In genomic region chr7:124764847-124765400, GRCh38 we compare ENCODE assay signal across 8 cellular contexts. TPM values are rescaled to one million over a fixed set of nuclear protein-coding genes. Genes with fewer than 3 reads are reported as not detected.
DNase-seq lines count a peak whose midpoint lies in the region; ATAC-seq and TF ChIP-seq lines count a peak whose summit lies in the region.

No MANE protein-coding gene starts in this region.

- H3K9me3 ChIP-seq in SK-N-SH (no peaks in the 10 kb centered on the region), duodenal mucosa (ENCODE audit: control insufficient read depth in 1 of 2, low read length in 2 of 2) (no peaks in the 10 kb centered on the region), thymus (ENCODE audit: control insufficient read depth) (peaks cover 1% of the 10 kb centered on the region)

- no peaks in the 10 kb centered on the region for H3K79me2 ChIP-seq in SK-N-SH (ENCODE audit: insufficient read depth)
- H3K79me2 ChIP-seq in mesendoderm (ENCODE audit: control insufficient read depth, insufficient read depth, low read length), result peaks cover 23% of the 10 kb centered on the region

- DNase-seq in SK-N-SH (peak; percentile 74), mesendoderm (peak; percentile 45), DMS153 treated with DMSO at 0.1 percent for 48 hours (lab: John Stamatoyannopoulos, UW; ENCODE audit: unreplicated experiment) (no peak), NCI-H226 (no peak)

- H2AFZ ChIP-seq in SK-N-SH (ENCODE audit: low read depth), result peak overlapping the region; percentile 95

- TF ChIP-seq CTCF in SK-N-SH (IDR thresholded peaks at IDR 0.05), result no peak

- H3K56ac ChIP-seq in mesendoderm (ENCODE audit: low read length), result peak overlapping the region; percentile 94

- H3K79me1 ChIP-seq in mesendoderm (ENCODE audit: low read length), result peaks cover 9% of the 10 kb centered on the region

- 4% methylated on average over 25 of the region's 26 CpGs for WGBS in SK-N-SH (ENCODE audit: low lambda C conversion rate)
- WGBS in mesendoderm (ENCODE audit: extremely low coverage, insufficient coverage, low lambda C conversion rate), result no CpG with 5 or more reads among the region's 26 CpGs
- 1% methylated on average over 26 of the region's 26 CpGs for WGBS in thymus

- H2BK120ac ChIP-seq in mesendoderm (ENCODE audit: low read depth, low read length), result no peak overlapping the region

- H3K27ac ChIP-seq in SK-N-SH (ENCODE audit: low read depth in 2 of 2, low read length in 1 of 2) (no peak overlapping the region), duodenal mucosa (ENCODE audit: low read depth, low read length) (no peak overlapping the region), mesendoderm (ENCODE audit: low read depth, low read length) (peak overlapping the region; percentile 97), thymus (ENCODE audit: low read depth) (no peak overlapping the region)

- no peak for TF ChIP-seq RAD21 in SK-N-SH (IDR thresholded peaks at IDR 0.05; ENCODE audit: low read length)

- ATAC-seq in GM18511 (IDR thresholded peaks at IDR 0.05; ENCODE audit: unreplicated experiment) (peak; percentile 43), HG02763 (IDR thresholded peaks at IDR 0.05; ENCODE audit: unreplicated experiment) (peak; percentile 33)

- no peak overlapping the region for H2AK5ac ChIP-seq in mesendoderm (ENCODE audit: low read length)

- H3K4me3 ChIP-seq in SK-N-SH (ENCODE audit: low read depth in 2 of 2, low read length in 1 of 2), result peak overlapping the region; percentile 69 to 75
- H3K4me3 ChIP-seq in duodenal mucosa (ENCODE audit: low read depth in 1 of 2, low read length in 2 of 2), result peak overlapping the region; percentile 75 to 78
- H3K4me3 ChIP-seq in mesendoderm (ENCODE audit: low read length), result peak overlapping the region; percentile 85
- H3K4me3 ChIP-seq in thymus (ENCODE audit: low read length), result peak overlapping the region; percentile 40

- POLR2A ChIA-PET in SK-N-SH (lab: Yijun Ruan, JAX), result no interaction called here

- no peak overlapping the region for H3K4ac ChIP-seq in mesendoderm (ENCODE audit: low read depth, low read length)

- no peak overlapping the region for H4K8ac ChIP-seq in mesendoderm (ENCODE audit: low read depth, low read length)

- CTCF ChIA-PET in SK-N-SH (lab: Yijun Ruan, JAX), result interaction anchor here (0.8 to 5.7 kb wide), 15 partner anchors 10 to 1271 kb away, joined by 3 to 47 read pairs (median 4); no protein-coding TSS in a partner anchor

- peak overlapping the region; percentile 46 for H3K18ac ChIP-seq in mesendoderm (ENCODE audit: low read length)

- H4K5ac ChIP-seq in mesendoderm (ENCODE audit: low read length), result no peak overlapping the region

- no peak overlapping the region for H2BK15ac ChIP-seq in mesendoderm (replicated peaks; ENCODE audit: low read depth)

- TF ChIP-seq EP300 in SK-N-SH (IDR thresholded peaks at IDR 0.05; ENCODE audit: borderline replicate concordance in 1 of 2, low read depth in 1 of 2, low read length in 1 of 2), result no peak

- H3K36me3 ChIP-seq in SK-N-SH (replicated peaks in 1 of 2; ENCODE audit: control insufficient read depth in 1 of 2, insufficient read depth in 2 of 2, low read length in 1 of 2), result no peaks in the 10 kb centered on the region
- no peaks in the 10 kb centered on the region for H3K36me3 ChIP-seq in duodenal mucosa (ENCODE audit: control insufficient read depth in 1 of 2, insufficient read depth in 2 of 2, low read length in 2 of 2)
- no peaks in the 10 kb centered on the region for H3K36me3 ChIP-seq in mesendoderm (ENCODE audit: control insufficient read depth, insufficient read depth, low read length)
- no peaks in the 10 kb centered on the region for H3K36me3 ChIP-seq in thymus (ENCODE audit: control insufficient read depth, insufficient read depth)

- H3K23ac ChIP-seq in mesendoderm (ENCODE audit: low read length), result peak overlapping the region; percentile 7

- H3F3A ChIP-seq in SK-N-SH (replicated peaks; ENCODE audit: insufficient read depth), result no peaks in the 10 kb centered on the region

- peak overlapping the region; percentile 82 for H2BK5ac ChIP-seq in mesendoderm (ENCODE audit: low read length)

- H3K4me2 ChIP-seq in SK-N-SH (peak overlapping the region; percentile 86), mesendoderm (ENCODE audit: low read length) (peak overlapping the region; percentile 76)

- H3K9me2 ChIP-seq in SK-N-SH, result no peaks in the 10 kb centered on the region

- H3K4me1 ChIP-seq in SK-N-SH (ENCODE audit: control insufficient read depth in 1 of 2, insufficient read depth in 2 of 2, low read depth in 1 of 2, low read length in 1 of 2), result peaks cover 0 to 14% of the 10 kb centered on the region in 2 experiments; a peak in 1 of 4 replicates
- H3K4me1 ChIP-seq in duodenal mucosa (ENCODE audit: control insufficient read depth in 1 of 2, insufficient read depth in 2 of 2, low read length in 2 of 2), result peaks cover 13 to 18% of the 10 kb centered on the region in 2 donors
- no peaks in the 10 kb centered on the region for H3K4me1 ChIP-seq in mesendoderm (ENCODE audit: control insufficient read depth, low read depth, low read length)
- H3K4me1 ChIP-seq in thymus (ENCODE audit: control insufficient read depth, insufficient read depth, low read length), result peaks cover 4% of the 10 kb centered on the region

- no peaks in the 10 kb centered on the region for H4K20me1 ChIP-seq in SK-N-SH (ENCODE audit: insufficient read depth)

- H3K27me3 ChIP-seq in SK-N-SH (ENCODE audit: insufficient read depth) (peaks cover 24% of the 10 kb centered on the region), duodenal mucosa (ENCODE audit: control insufficient read depth in 1 of 2, insufficient read depth in 2 of 2, low read length in 2 of 2) (peaks cover 19 to 21% of the 10 kb centered on the region in 2 donors), mesendoderm (ENCODE audit: insufficient read depth, low read length, poor library complexity) (no peaks in the 10 kb centered on the region), thymus (ENCODE audit: control insufficient read depth, insufficient read depth) (peaks cover 15% of the 10 kb centered on the region)

- H3K9ac ChIP-seq in SK-N-SH (no peak overlapping the region), duodenal mucosa (ENCODE audit: low read depth in 1 of 2, low read length in 2 of 2) (peak overlapping the region in 1 of 2 donors; percentile 18), mesendoderm (ENCODE audit: low read length) (peak overlapping the region; percentile 93)

TF ChIP-seq in SK-N-SH, 30 proteins besides CTCF, POLR2A, EP300 and RAD21:
- TF ChIP-seq JUND (IDR thresholded peaks at IDR 0.05), result no peak
- no peak for TF ChIP-seq NRF1 (IDR thresholded peaks at IDR 0.05; ENCODE audit: low read depth, low read length)
- no peak for TF ChIP-seq USF1 (IDR thresholded peaks at IDR 0.05; ENCODE audit: borderline replicate concordance, low read depth)
- no peak for TF ChIP-seq MEF2A (IDR thresholded peaks at IDR 0.05; ENCODE audit: borderline replicate concordance, low read depth)
- no peak for TF ChIP-seq FOXM1 (IDR thresholded peaks at IDR 0.05; ENCODE audit: low read depth)
- TF ChIP-seq TEAD4 (IDR thresholded peaks at IDR 0.05; ENCODE audit: borderline replicate concordance, insufficient read depth), result no peak
- no peak for TF ChIP-seq TCF12 (IDR thresholded peaks at IDR 0.05)

RNA-seq across cellular contexts. Expression of gene GPR37, which starts 0.7 kb away (rescaled TPM):
- polyA plus RNA-seq in SK-N-SH (2012; rRNA removed) (0.03 TPM in 1 of 2 replicates, not detected in the other), thymus (1.1 TPM)
- 0.03 and 0.05 TPM in 2 replicates for polyA plus RNA-seq in SK-N-SH (2012; cell fraction: cytosol; rRNA removed)
- 0.02 TPM in 1 of 2 replicates, not detected in the other for polyA plus RNA-seq in SK-N-SH (2012; cell fraction: nucleus; rRNA removed)
- 29.5 TPM for polyA plus RNA-seq in mesendoderm (2013, experiment 1 of 2)
- polyA plus RNA-seq in mesendoderm (2013, experiment 2 of 2), result 27.7 TPM

Comparison
In these comparisons a context has a peak if more than half of its experiments do, and no peak if none do; other contexts are left out.
1. DNase-seq: peak in SK-N-SH (single experiment) and mesendoderm (single experiment); none in DMS153 treated with DMSO at 0.1 percent for 48 hours (single experiment) and NCI-H226 (single experiment).
2. Peak in every context shown above with its lines, with median percentiles within 50 percentile points of each other: H3K4me3 ChIP-seq.